Comparison of ENCODE assay signal across 1 cellular context in the genomic region with DNA sequence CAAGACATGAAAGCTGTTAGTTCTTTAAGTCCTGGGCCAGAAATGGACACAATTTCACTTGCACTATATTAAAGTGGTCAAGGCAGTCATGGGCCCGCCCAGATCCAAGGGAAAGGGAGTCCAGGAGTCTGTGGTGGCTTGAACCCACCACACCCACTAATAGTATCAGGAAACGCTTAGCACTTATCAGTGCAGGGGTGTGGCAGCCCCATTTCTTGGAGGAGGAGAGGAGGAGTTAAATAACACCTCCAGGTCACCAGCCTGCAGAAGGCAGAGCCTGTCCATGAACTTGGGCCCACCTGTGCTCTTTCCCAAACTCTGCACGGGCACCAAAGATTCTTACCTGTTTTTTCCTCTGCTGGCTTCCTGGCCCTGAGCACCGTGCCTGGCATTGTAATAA.
TF ChIP-seq lines count a peak whose summit lies in the region.

No MANE protein-coding gene starts in this region.

TF ChIP-seq in K562, 482 proteins besides CTCF, POLR2A, EP300 and RAD21 (continued from another document):
- no peak for TF ChIP-seq C11orf30 (IDR thresholded peaks at IDR 0.05; ENCODE audit: low read depth)
- peak; percentile 17; the same call in 1 of the 2 replicates for TF ChIP-seq TEAD4 (IDR thresholded peaks at IDR 0.05; ENCODE audit: low read length)
- TF ChIP-seq TEAD4 (CRISPR knock-in tag; IDR thresholded peaks at IDR 0.05; ENCODE audit: borderline replicate concordance), result no peak
- TF ChIP-seq MYC (IDR thresholded peaks at IDR 0.05; ENCODE audit: low read depth, low read length), result 0 out of 2 replicates have a peak, but pooled peaks have one; percentile 35
- no peak for TF ChIP-seq MYC (CRISPR knock-in tag; IDR thresholded peaks at IDR 0.05; ENCODE audit: borderline replicate concordance, low read depth)
- TF ChIP-seq KAT8 (IDR thresholded peaks at IDR 0.05; ENCODE audit: low read depth), result no peak
- no peak for TF ChIP-seq BDP1 (IDR thresholded peaks at IDR 0.05; ENCODE audit: insufficient read depth, insufficient read length)
- no peak for TF ChIP-seq ZNF263 (CRISPR knock-in tag; IDR thresholded peaks at IDR 0.05; ENCODE audit: borderline replicate concordance)
- no peak for TF ChIP-seq ZNF436 (CRISPR knock-in tag; IDR thresholded peaks at IDR 0.05)
- peak in 1 of 2 experiments; percentile 73; a peak in 1 of 4 replicates for TF ChIP-seq RCOR1 (IDR thresholded peaks at IDR 0.05; ENCODE audit: borderline replicate concordance in 1 of 2, low read depth in 2 of 2, low read length in 2 of 2)
- TF ChIP-seq, protein P1, sequence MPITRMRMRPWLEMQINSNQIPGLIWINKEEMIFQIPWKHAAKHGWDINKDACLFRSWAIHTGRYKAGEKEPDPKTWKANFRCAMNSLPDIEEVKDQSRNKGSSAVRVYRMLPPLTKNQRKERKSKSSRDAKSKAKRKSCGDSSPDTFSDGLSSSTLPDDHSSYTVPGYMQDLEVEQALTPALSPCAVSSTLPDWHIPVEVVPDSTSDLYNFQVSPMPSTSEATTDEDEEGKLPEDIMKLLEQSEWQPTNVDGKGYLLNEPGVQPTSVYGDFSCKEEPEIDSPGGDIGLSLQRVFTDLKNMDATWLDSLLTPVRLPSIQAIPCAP (CRISPR knock-in tag; IDR thresholded peaks at IDR 0.05; ENCODE audit: borderline replicate concordance), result no peak
- TF ChIP-seq GATAD2A (IDR thresholded peaks at IDR 0.05), result 0 out of 2 replicates have a peak, but pooled peaks have one; percentile 14
- TF ChIP-seq ARNT (IDR thresholded peaks at IDR 0.05), result no peak
- TF ChIP-seq, protein P2, sequence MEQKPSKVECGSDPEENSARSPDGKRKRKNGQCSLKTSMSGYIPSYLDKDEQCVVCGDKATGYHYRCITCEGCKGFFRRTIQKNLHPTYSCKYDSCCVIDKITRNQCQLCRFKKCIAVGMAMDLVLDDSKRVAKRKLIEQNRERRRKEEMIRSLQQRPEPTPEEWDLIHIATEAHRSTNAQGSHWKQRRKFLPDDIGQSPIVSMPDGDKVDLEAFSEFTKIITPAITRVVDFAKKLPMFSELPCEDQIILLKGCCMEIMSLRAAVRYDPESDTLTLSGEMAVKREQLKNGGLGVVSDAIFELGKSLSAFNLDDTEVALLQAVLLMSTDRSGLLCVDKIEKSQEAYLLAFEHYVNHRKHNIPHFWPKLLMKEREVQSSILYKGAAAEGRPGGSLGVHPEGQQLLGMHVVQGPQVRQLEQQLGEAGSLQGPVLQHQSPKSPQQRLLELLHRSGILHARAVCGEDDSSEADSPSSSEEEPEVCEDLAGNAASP (IDR thresholded peaks at IDR 0.05), result no peak
- TF ChIP-seq ZEB2 (IDR thresholded peaks at IDR 0.05), result 0 out of 2 replicates have a peak, but pooled peaks have one; percentile 18
- peak; percentile 96 for TF ChIP-seq KLF1 (tag; IDR thresholded peaks at IDR 0.05)
- TF ChIP-seq MTA3 (IDR thresholded peaks at IDR 0.05; ENCODE audit: borderline replicate concordance), result no peak
- TF ChIP-seq CTBP1 (IDR thresholded peaks at IDR 0.05; ENCODE audit: borderline replicate concordance), result peak; percentile 81
- TF ChIP-seq, protein P3, sequence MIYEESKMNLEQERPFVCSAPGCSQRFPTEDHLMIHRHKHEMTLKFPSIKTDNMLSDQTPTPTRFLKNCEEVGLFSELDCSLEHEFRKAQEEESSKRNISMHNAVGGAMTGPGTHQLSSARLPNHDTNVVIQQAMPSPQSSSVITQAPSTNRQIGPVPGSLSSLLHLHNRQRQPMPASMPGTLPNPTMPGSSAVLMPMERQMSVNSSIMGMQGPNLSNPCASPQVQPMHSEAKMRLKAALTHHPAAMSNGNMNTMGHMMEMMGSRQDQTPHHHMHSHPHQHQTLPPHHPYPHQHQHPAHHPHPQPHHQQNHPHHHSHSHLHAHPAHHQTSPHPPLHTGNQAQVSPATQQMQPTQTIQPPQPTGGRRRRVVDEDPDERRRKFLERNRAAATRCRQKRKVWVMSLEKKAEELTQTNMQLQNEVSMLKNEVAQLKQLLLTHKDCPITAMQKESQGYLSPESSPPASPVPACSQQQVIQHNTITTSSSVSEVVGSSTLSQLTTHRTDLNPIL (CRISPR knock-in tag; IDR thresholded peaks at IDR 0.05), result no peak
